Comparison of ENCODE assay signal across 1 cellular context in genomic region chr4:177404342-177404741, GRCh38.
A peak's percentile ranks its signal among the peaks of the same experiment; 100 is the strongest.
TF ChIP-seq lines count a peak whose summit lies in the region.

No MANE protein-coding gene starts in this region.

TF ChIP-seq in K562, 482 proteins besides CTCF, POLR2A, EP300 and RAD21 (continued from another document):
- TF ChIP-seq PREB (CRISPR knock-in tag; IDR thresholded peaks at IDR 0.05) (no peak), SMAD4 (CRISPR knock-in tag; conservative IDR thresholded peaks at IDR 0.05) (peak; percentile 78), ZNF124 (CRISPR knock-in tag; IDR thresholded peaks at IDR 0.05) (no peak), TRIM28 (IDR thresholded peaks at IDR 0.05) (no peak), PTTG1 (tag; IDR thresholded peaks at IDR 0.05; ENCODE audit: low read depth) (peak; percentile 61; the same call in 1 of the 2 replicates), HOXB6 (CRISPR knock-in tag; IDR thresholded peaks at IDR 0.05; ENCODE audit: borderline replicate concordance) (no peak), DPF2 (IDR thresholded peaks at IDR 0.05) (no peak), TSHZ1 (CRISPR knock-in tag; IDR thresholded peaks at IDR 0.05) (0 out of 2 replicates have a peak, but pooled peaks have one; percentile 27), FOXK2 (conservative IDR thresholded peaks at IDR 0.05 in 1 of 2, IDR thresholded peaks at IDR 0.05 in 1 of 2; ENCODE audit: low read depth in 2 of 2) (no peak), ZSCAN32 (CRISPR knock-in tag; IDR thresholded peaks at IDR 0.05) (no peak), ID3 (CRISPR knock-in tag; IDR thresholded peaks at IDR 0.05) (no peak), ID3 (tag; IDR thresholded peaks at IDR 0.05) (0 out of 2 replicates have a peak, but pooled peaks have one; percentile 21), ZZZ3 (IDR thresholded peaks at IDR 0.05) (no peak), MAFG (tag; conservative IDR thresholded peaks at IDR 0.05) (no peak), ZNF239 (CRISPR knock-in tag; IDR thresholded peaks at IDR 0.05) (peak; percentile 54), RREB1 (CRISPR knock-in tag; IDR thresholded peaks at IDR 0.05) (no peak), KLF6 (CRISPR knock-in tag; IDR thresholded peaks at IDR 0.05; ENCODE audit: borderline replicate concordance) (peak; percentile 64; the same call in 1 of the 2 replicates), GTF2B (IDR thresholded peaks at IDR 0.05; ENCODE audit: extremely low read depth, insufficient read length) (no peak), RBM25 (IDR thresholded peaks at IDR 0.05; ENCODE audit: low read depth, low read length, severe bottlenecking) (no peak), CHCHD3 (CRISPR knock-in tag; IDR thresholded peaks at IDR 0.05) (no peak), KDM4B (IDR thresholded peaks at IDR 0.05; ENCODE audit: borderline replicate concordance in 2 of 2, low read depth in 1 of 2) (no peak)
- TF ChIP-seq, protein P1, sequence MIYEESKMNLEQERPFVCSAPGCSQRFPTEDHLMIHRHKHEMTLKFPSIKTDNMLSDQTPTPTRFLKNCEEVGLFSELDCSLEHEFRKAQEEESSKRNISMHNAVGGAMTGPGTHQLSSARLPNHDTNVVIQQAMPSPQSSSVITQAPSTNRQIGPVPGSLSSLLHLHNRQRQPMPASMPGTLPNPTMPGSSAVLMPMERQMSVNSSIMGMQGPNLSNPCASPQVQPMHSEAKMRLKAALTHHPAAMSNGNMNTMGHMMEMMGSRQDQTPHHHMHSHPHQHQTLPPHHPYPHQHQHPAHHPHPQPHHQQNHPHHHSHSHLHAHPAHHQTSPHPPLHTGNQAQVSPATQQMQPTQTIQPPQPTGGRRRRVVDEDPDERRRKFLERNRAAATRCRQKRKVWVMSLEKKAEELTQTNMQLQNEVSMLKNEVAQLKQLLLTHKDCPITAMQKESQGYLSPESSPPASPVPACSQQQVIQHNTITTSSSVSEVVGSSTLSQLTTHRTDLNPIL (CRISPR knock-in tag; IDR thresholded peaks at IDR 0.05), result no peak
- TF ChIP-seq, protein P2, sequence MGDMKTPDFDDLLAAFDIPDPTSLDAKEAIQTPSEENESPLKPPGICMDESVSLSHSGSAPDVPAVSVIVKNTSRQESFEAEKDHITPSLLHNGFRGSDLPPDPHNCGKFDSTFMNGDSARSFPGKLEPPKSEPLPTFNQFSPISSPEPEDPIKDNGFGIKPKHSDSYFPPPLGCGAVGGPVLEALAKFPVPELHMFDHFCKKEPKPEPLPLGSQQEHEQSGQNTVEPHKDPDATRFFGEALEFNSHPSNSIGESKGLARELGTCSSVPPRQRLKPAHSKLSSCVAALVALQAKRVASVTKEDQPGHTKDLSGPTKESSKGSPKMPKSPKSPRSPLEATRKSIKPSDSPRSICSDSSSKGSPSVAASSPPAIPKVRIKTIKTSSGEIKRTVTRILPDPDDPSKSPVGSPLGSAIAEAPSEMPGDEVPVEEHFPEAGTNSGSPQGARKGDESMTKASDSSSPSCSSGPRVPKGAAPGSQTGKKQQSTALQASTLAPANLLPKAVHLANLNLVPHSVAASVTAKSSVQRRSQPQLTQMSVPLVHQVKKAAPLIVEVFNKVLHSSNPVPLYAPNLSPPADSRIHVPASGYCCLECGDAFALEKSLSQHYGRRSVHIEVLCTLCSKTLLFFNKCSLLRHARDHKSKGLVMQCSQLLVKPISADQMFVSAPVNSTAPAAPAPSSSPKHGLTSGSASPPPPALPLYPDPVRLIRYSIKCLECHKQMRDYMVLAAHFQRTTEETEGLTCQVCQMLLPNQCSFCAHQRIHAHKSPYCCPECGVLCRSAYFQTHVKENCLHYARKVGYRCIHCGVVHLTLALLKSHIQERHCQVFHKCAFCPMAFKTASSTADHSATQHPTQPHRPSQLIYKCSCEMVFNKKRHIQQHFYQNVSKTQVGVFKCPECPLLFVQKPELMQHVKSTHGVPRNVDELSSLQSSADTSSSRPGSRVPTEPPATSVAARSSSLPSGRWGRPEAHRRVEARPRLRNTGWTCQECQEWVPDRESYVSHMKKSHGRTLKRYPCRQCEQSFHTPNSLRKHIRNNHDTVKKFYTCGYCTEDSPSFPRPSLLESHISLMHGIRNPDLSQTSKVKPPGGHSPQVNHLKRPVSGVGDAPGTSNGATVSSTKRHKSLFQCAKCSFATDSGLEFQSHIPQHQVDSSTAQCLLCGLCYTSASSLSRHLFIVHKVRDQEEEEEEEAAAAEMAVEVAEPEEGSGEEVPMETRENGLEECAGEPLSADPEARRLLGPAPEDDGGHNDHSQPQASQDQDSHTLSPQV (IDR thresholded peaks at IDR 0.05), result 0 out of 2 replicates have a peak, but pooled peaks have one; percentile 25
